In genomic region chr12:52950553-52950952, GRCh38 we compare ENCODE assay signal across 1 cellular context.
TF ChIP-seq lines count a peak whose summit lies in the region.

No MANE protein-coding gene starts in this region.

TF ChIP-seq in endothelial cell of umbilical vein, 7 proteins besides CTCF, POLR2A, EP300 and RAD21:
- no peak for TF ChIP-seq JUN (IDR thresholded peaks at IDR 0.05; ENCODE audit: borderline replicate concordance, insufficient read depth, insufficient read length, low read depth)
- TF ChIP-seq MYC (IDR thresholded peaks at IDR 0.05; ENCODE audit: low read depth, low read length), result no peak
- TF ChIP-seq POLR2AphosphoS5 (IDR thresholded peaks at IDR 0.05; ENCODE audit: insufficient read depth, low read depth, low read length), result no peak
- TF ChIP-seq MAX (IDR thresholded peaks at IDR 0.05; ENCODE audit: insufficient read depth, insufficient read length), result no peak
- TF ChIP-seq EZH2 (IDR thresholded peaks at IDR 0.05; ENCODE audit: borderline replicate concordance, low read depth, low read length, severe bottlenecking), result no peak
- no peak for TF ChIP-seq FOS (IDR thresholded peaks at IDR 0.05; ENCODE audit: borderline replicate concordance, insufficient read depth, low read length)
- TF ChIP-seq GATA2 (IDR thresholded peaks at IDR 0.05; ENCODE audit: insufficient read depth, insufficient read length, low read depth, low read length), result no peak
